In genomic region chr12:109995703-109996482, GRCh38 we compare ENCODE assay signal across 8 cellular contexts. TPM values are rescaled to one million over a fixed set of nuclear protein-coding genes. Genes with fewer than 3 reads are reported as not detected.
DNase-seq lines count a peak whose midpoint lies in the region; ATAC-seq and TF ChIP-seq lines count a peak whose summit lies in the region.

GIT2 (minus strand) TSS chr12:109996368; CDS start chr12:109996224, 144 bp downstream.

- peak; percentile 70 to 73 for ATAC-seq in naive B cell (ENCODE audit: low read depth in 2 of 2)
- ATAC-seq in stimulated activated effector memory CD8-positive, alpha-beta T cell treated with anti-CD3 and anti-CD28 coated beads, Interleukin-12 subunit alpha, Interleukin-12 subunit beta, amount 100 ng/mL, for 72 hours, result peak; percentile 89

- peaks cover 39 to 78% (median 54%) of the 10 kb centered on the region in 3 donors for H3K4me1 Mint-ChIP-seq in naive B cell
- peaks cover 47% of the 10 kb centered on the region for H3K4me1 Mint-ChIP-seq in stimulated activated effector memory CD8-positive, alpha-beta T cell treated with anti-CD3 and anti-CD28 coated beads, Interleukin-12 subunit alpha, Interleukin-12 subunit beta, amount 100 ng/mL, for 72 hours

- H3K4me3 Mint-ChIP-seq in naive B cell, result peak within 1 kb of the TSS; percentile 94 to 99 (median 97)
- H3K4me3 Mint-ChIP-seq in stimulated activated effector memory CD8-positive, alpha-beta T cell treated with anti-CD3 and anti-CD28 coated beads, Interleukin-12 subunit alpha, Interleukin-12 subunit beta, amount 100 ng/mL, for 72 hours, result peak within 1 kb of the TSS; percentile 96

- TF ChIP-seq CTCF in LNCaP clone FGC (IDR thresholded peaks at IDR 0.05; ENCODE audit: control insufficient read depth, extremely low read depth, insufficient read depth), result no peak

- peak; percentile 86 for DNase-seq in DMS79 treated with DMSO at 0.1 percent for 48 hours (lab: John Stamatoyannopoulos, UW)
- DNase-seq in GOT3 (lab: John Stamatoyannopoulos, UW), result peak; percentile 35
- peak; percentile 71 for DNase-seq in LNCaP clone FGC (ENCODE audit: low read depth)
- DNase-seq in RPMI8226, result peak; percentile 98
- DNase-seq in activated T-helper 1 cell treated with anti-CD3 and anti-CD28 coated beads, Interleukin-2, amount 50 U/mL, for 16 hours (ENCODE audit: low read depth in 1 of 2, low spot score in 1 of 2), result peak; percentile 83 to 92
- peak; percentile 86 for DNase-seq in fibroblast of gingiva (ENCODE audit: low read depth)
- DNase-seq in naive B cell, result peak; percentile 94
- DNase-seq in stimulated activated effector memory CD8-positive, alpha-beta T cell treated with anti-CD3 and anti-CD28 coated beads, Interleukin-12 subunit alpha, Interleukin-12 subunit beta, amount 100 ng/mL, for 72 hours (ENCODE audit: low spot score in 2 of 2), result peak; percentile 84 to 95

- H3K27me3 Mint-ChIP-seq in naive B cell, result no peaks in the 10 kb centered on the region

- H3K36me3 Mint-ChIP-seq in naive B cell, result no peaks in the 10 kb centered on the region
- H3K36me3 Mint-ChIP-seq in stimulated activated effector memory CD8-positive, alpha-beta T cell treated with anti-CD3 and anti-CD28 coated beads, Interleukin-12 subunit alpha, Interleukin-12 subunit beta, amount 100 ng/mL, for 72 hours, result peaks cover 10% of the 10 kb centered on the region

- peak within 1 kb of the TSS; percentile 70 for H3K4me3 ChIP-seq in LNCaP clone FGC (ENCODE audit: low read depth, low read length)

- peak within 1 kb of the TSS; percentile 76 to 98 (median 94) for H3K27ac Mint-ChIP-seq in naive B cell
- peak within 1 kb of the TSS; percentile 92 for H3K27ac Mint-ChIP-seq in stimulated activated effector memory CD8-positive, alpha-beta T cell treated with anti-CD3 and anti-CD28 coated beads, Interleukin-12 subunit alpha, Interleukin-12 subunit beta, amount 100 ng/mL, for 72 hours

- H3K9me3 Mint-ChIP-seq in naive B cell, result no peaks in the 10 kb centered on the region
- H3K9me3 Mint-ChIP-seq in stimulated activated effector memory CD8-positive, alpha-beta T cell treated with anti-CD3 and anti-CD28 coated beads, Interleukin-12 subunit alpha, Interleukin-12 subunit beta, amount 100 ng/mL, for 72 hours, result no peaks in the 10 kb centered on the region

RNA-seq across cellular contexts. Expression of gene GIT2, which starts in this region (rescaled TPM):
- 100 to 1,000 TPM in 4 of 6 donors, 10 to 100 TPM in 2; 95.1 to 129 (median 101) TPM for polyA plus RNA-seq in naive B cell (ENCODE audit: low read depth in 6 of 6)

Comparison
In these comparisons a context has a peak if more than half of its experiments do, and no peak if none do; other contexts are left out.
1. Peak in every context shown above with its lines: DNase-seq, ATAC-seq and H3K4me3 ChIP-seq.
2. DNase-seq: peak in every context shown above with its lines; median percentile 98 in RPMI8226; 94 in naive B cell; 90 in stimulated activated effector memory CD8-positive, alpha-beta T cell treated with anti-CD3 and anti-CD28 coated beads, Interleukin-12 subunit alpha, Interleukin-12 subunit beta, amount 100 ng/mL, for 72 hours; 88 in activated T-helper 1 cell treated with anti-CD3 and anti-CD28 coated beads, Interleukin-2, amount 50 U/mL, for 16 hours; 86 in DMS79 treated with DMSO at 0.1 percent for 48 hours; 86 in fibroblast of gingiva; 71 in LNCaP clone FGC; 35 in GOT3.